In genomic region chr1:119968068-119968492, GRCh38 we compare ENCODE assay signal across 7 cellular contexts.
A peak's percentile ranks its signal among the peaks of the same experiment; 100 is the strongest.
DNase-seq lines count a peak whose midpoint lies in the region; ATAC-seq and TF ChIP-seq lines count a peak whose summit lies in the region.

No MANE protein-coding gene starts in this region.

- H3K27ac Mint-ChIP-seq in stimulated activated naive B cell treated with anti-CD40 and anti-IgM and Interleukin-4, amounts not matched to agents 10 μg/mL and 1 μg/mL and 100 μg/mL, for 72 hours: peak overlapping the region; percentile 91

- peak; percentile 86 for TF ChIP-seq CTCF in GM12873 (IDR thresholded peaks at IDR 0.05; ENCODE audit: insufficient read depth, low read depth, low read length, missing control alignments)
- TF ChIP-seq CTCF in NB4 (IDR thresholded peaks at IDR 0.05; ENCODE audit: low read depth, low read length): peak; percentile 82

- H3K36me3 Mint-ChIP-seq in stimulated activated naive B cell treated with anti-CD40 and anti-IgM and Interleukin-4, amounts not matched to agents 10 μg/mL and 1 μg/mL and 100 μg/mL, for 72 hours: peaks cover 43 to 52% of the 10 kb centered on the region in 2 donors

- ATAC-seq in GM21825 (IDR thresholded peaks at IDR 0.05; ENCODE audit: unreplicated experiment): peak; percentile 70
- peak; percentile 98 to 99 for ATAC-seq in stimulated activated naive B cell treated with anti-CD40 and anti-IgM and Interleukin-4, amounts not matched to agents 10 μg/mL and 1 μg/mL and 100 μg/mL, for 72 hours (replicated peaks)

- no peaks in the 10 kb centered on the region for H3K9me3 Mint-ChIP-seq in stimulated activated naive B cell treated with anti-CD40 and anti-IgM and Interleukin-4, amounts not matched to agents 10 μg/mL and 1 μg/mL and 100 μg/mL, for 72 hours

- H3K4me3 Mint-ChIP-seq in stimulated activated naive B cell treated with anti-CD40 and anti-IgM and Interleukin-4, amounts not matched to agents 10 μg/mL and 1 μg/mL and 100 μg/mL, for 72 hours: no peak overlapping the region

- peaks cover 10% of the 10 kb centered on the region in 2 donors for H3K4me1 Mint-ChIP-seq in stimulated activated naive B cell treated with anti-CD40 and anti-IgM and Interleukin-4, amounts not matched to agents 10 μg/mL and 1 μg/mL and 100 μg/mL, for 72 hours

- peak; percentile 69 for DNase-seq in NB4 (ENCODE audit: low read depth)
- peak; percentile 73 to 79 for DNase-seq in activated CD4-positive, alpha-beta T cell treated with anti-CD3 and anti-CD28 coated beads for 4 hours
- peak; percentile 6 to 52 for DNase-seq in dermis microvascular lymphatic vessel endothelial cell (ENCODE audit: low read depth in 2 of 2)
- DNase-seq in midbrain (lab: John Stamatoyannopoulos, UW): peak; percentile 14
- DNase-seq in stimulated activated naive B cell treated with anti-CD40 and anti-IgM and Interleukin-4, amounts not matched to agents 10 μg/mL and 1 μg/mL and 100 μg/mL, for 72 hours: peak; percentile 64

- no peak for TF ChIP-seq POLR2A in NB4 (IDR thresholded peaks at IDR 0.05; ENCODE audit: extremely low read depth, insufficient read length)

- no peak overlapping the region for H3K4me3 ChIP-seq in NB4 (ENCODE audit: low read depth, low read length)

- H3K27me3 Mint-ChIP-seq in stimulated activated naive B cell treated with anti-CD40 and anti-IgM and Interleukin-4, amounts not matched to agents 10 μg/mL and 1 μg/mL and 100 μg/mL, for 72 hours: no peaks in the 10 kb centered on the region

Comparison
In these comparisons a context has a peak if more than half of its experiments do, and no peak if none do; other contexts are left out.
1. DNase-seq: peak in every context shown above with its lines; median percentile 76 in activated CD4-positive, alpha-beta T cell treated with anti-CD3 and anti-CD28 coated beads for 4 hours; 69 in NB4; 64 in stimulated activated naive B cell treated with anti-CD40 and anti-IgM and Interleukin-4, amounts not matched to agents 10 μg/mL and 1 μg/mL and 100 μg/mL, for 72 hours; 29 in dermis microvascular lymphatic vessel endothelial cell; 14 in midbrain.